11 cellular contexts compared by ENCODE assay signal in genomic region chr10:43110318-43111071, GRCh38. TPM values are rescaled to one million over a fixed set of nuclear protein-coding genes. Genes with fewer than 3 reads are reported as not detected.
A peak's percentile ranks its signal among the peaks of the same experiment; 100 is the strongest.
DNase-seq lines count a peak whose midpoint lies in the region; ATAC-seq and TF ChIP-seq lines count a peak whose summit lies in the region.
"Had no signal": no experiment of that assay in that cellular context is flagged by ENCODE, and none has a peak within 500 bp of the region (broad histone marks: within the 10 kb centered on the region; RNA-seq: fewer than 3 reads in every experiment).

No MANE protein-coding gene starts in this region.

- no peak overlapping the region for H2AFZ ChIP-seq in GM23338

- H3K27ac Mint-ChIP-seq in activated CD4-positive, alpha-beta T cell treated with anti-CD3 and anti-CD28 coated beads, Interleukin-2, amount 10 ng/mL, durations not matched to agents 24 days and 14 days = peak overlapping the region; percentile 48
- no peak overlapping the region for H3K27ac Mint-ChIP-seq in GM23338
- H3K27ac Mint-ChIP-seq: memory B cell had no signal

- H3K27me3 ChIP-seq in transverse colon (no peaks in the 10 kb centered on the region), GM23338 (ENCODE audit: insufficient read depth) (no peaks in the 10 kb centered on the region)
- H3K27me3 ChIP-seq: adrenal gland had no signal

- TF ChIP-seq POLR2A in transverse colon (IDR thresholded peaks at IDR 0.05) = no peak

- H3K9me3 Mint-ChIP-seq in activated CD4-positive, alpha-beta T cell treated with anti-CD3 and anti-CD28 coated beads, Interleukin-2, amount 10 ng/mL, durations not matched to agents 24 days and 14 days = no peaks in the 10 kb centered on the region
- no peaks in the 10 kb centered on the region for H3K9me3 Mint-ChIP-seq in GM23338
- H3K9me3 Mint-ChIP-seq: memory B cell had no signal

- intact Hi-C loops in activated CD4-positive, alpha-beta T cell treated with anti-CD3 and anti-CD28 coated beads, Interleukin-2, amount 10 ng/mL, durations not matched to agents 24 days and 14 days (cut with micrococcal nuclease) = no loop called here
- intact Hi-C loops in transverse colon (cut with DNase I; ENCODE audit: low total_unique reads) = no loop called here

- no peaks in the 10 kb centered on the region for H4K20me1 ChIP-seq in GM23338 (replicated peaks; ENCODE audit: insufficient read depth)

- no peak overlapping the region for H3K4me2 ChIP-seq in GM23338

- H3K4me3 Mint-ChIP-seq in activated CD4-positive, alpha-beta T cell treated with anti-CD3 and anti-CD28 coated beads, Interleukin-2, amount 10 ng/mL, durations not matched to agents 24 days and 14 days = no peak overlapping the region
- H3K4me3 Mint-ChIP-seq in GM23338 = no peak overlapping the region
- H3K4me3 Mint-ChIP-seq: memory B cell had no signal

- H3K36me3 ChIP-seq in transverse colon (no peaks in the 10 kb centered on the region), GM23338 (ENCODE audit: insufficient read depth) (no peaks in the 10 kb centered on the region)
- H3K36me3 ChIP-seq: adrenal gland had no signal

- no peaks in the 10 kb centered on the region for H3K9me2 ChIP-seq in GM23338 (ENCODE audit: insufficient read depth)

- H3K27ac ChIP-seq in transverse colon (no peak overlapping the region), GM23338 (ENCODE audit: low read depth) (no peak overlapping the region)
- H3K27ac ChIP-seq: adrenal gland had no signal

- no peaks in the 10 kb centered on the region for H3K27me3 Mint-ChIP-seq in activated CD4-positive, alpha-beta T cell treated with anti-CD3 and anti-CD28 coated beads, Interleukin-2, amount 10 ng/mL, durations not matched to agents 24 days and 14 days
- peaks cover 10% of the 10 kb centered on the region for H3K27me3 Mint-ChIP-seq in GM23338 (ENCODE audit: insufficient read depth, low read depth, poor library complexity)
- H3K27me3 Mint-ChIP-seq: memory B cell had no signal

- peaks cover 13% of the 10 kb centered on the region for H3K4me1 Mint-ChIP-seq in activated CD4-positive, alpha-beta T cell treated with anti-CD3 and anti-CD28 coated beads, Interleukin-2, amount 10 ng/mL, durations not matched to agents 24 days and 14 days
- no peaks in the 10 kb centered on the region for H3K4me1 Mint-ChIP-seq in GM23338

- peak; percentile 61 for ATAC-seq in HG03095 (IDR thresholded peaks at IDR 0.05; ENCODE audit: unreplicated experiment)
- ATAC-seq in GM23338 = no peak
- no peak for ATAC-seq in activated CD4-positive, CD25-positive, alpha-beta regulatory T cell treated with anti-CD3 and anti-CD28 coated beads, Interleukin-2, amount 50 U/mL, for 24 hours

- 47 to 58% methylated on average over 2 to 6 of the region's 7 CpGs for WGBS in transverse colon (ENCODE audit: low coverage in 1 of 2), 2 donors

- H3F3A ChIP-seq in GM23338 (replicated peaks; ENCODE audit: low read depth) = no peaks in the 10 kb centered on the region

- H3K79me2 ChIP-seq in GM23338 (replicated peaks; ENCODE audit: insufficient read depth) = no peaks in the 10 kb centered on the region

- in situ Hi-C loops in transverse colon (cut with MboI; ENCODE audit: low pct_ligation_motif_present in 1 of 4, low pct_unique_long_range_greater_than_20kb in 1 of 4, low sequenced_read_pairs in 3 of 4) = loop anchor here in 1 of 4 donors (25.0 kb wide), 1 partner anchor 248 kb away; no protein-coding TSS in a partner anchor

- H3K36me3 Mint-ChIP-seq in activated CD4-positive, alpha-beta T cell treated with anti-CD3 and anti-CD28 coated beads, Interleukin-2, amount 10 ng/mL, durations not matched to agents 24 days and 14 days (ENCODE audit: low read depth) = no peaks in the 10 kb centered on the region
- no peaks in the 10 kb centered on the region for H3K36me3 Mint-ChIP-seq in GM23338 (ENCODE audit: low read depth)
- H3K36me3 Mint-ChIP-seq: memory B cell had no signal

- TF ChIP-seq CTCF in transverse colon (IDR thresholded peaks at IDR 0.05) = no peak
- TF ChIP-seq CTCF in GM23338 (conservative IDR thresholded peaks at IDR 0.05; ENCODE audit: low read depth in 2 of 2) = no peak

- no peaks in the 10 kb centered on the region for H3K9me3 ChIP-seq in transverse colon
- H3K9me3 ChIP-seq: adrenal gland had no signal

- TF ChIP-seq EP300 in transverse colon (IDR thresholded peaks at IDR 0.05; ENCODE audit: low read depth) = no peak

- H3K4me1 ChIP-seq in transverse colon (peaks cover 0 to 4% (median 3%) of the 10 kb centered on the region in 4 donors), GM23338 (ENCODE audit: insufficient read depth) (no peaks in the 10 kb centered on the region)

- no peak for DNase-seq in activated CD4-positive, alpha-beta T cell treated with anti-CD3 and anti-CD28 coated beads, Interleukin-2, amount 10 ng/mL, durations not matched to agents 24 days and 14 days
- DNase-seq in activated CD4-positive, alpha-beta T cell treated with anti-CD3 and anti-CD28 coated beads for 1 hour = no peak
- DNase-seq in epidermal melanocyte (ENCODE audit: insufficient read length, low spot score) = peak; percentile 52
- peak; percentile 36 for DNase-seq in transverse colon
- no peak for DNase-seq in GM23338 (ENCODE audit: low spot score)
- DNase-seq in NCI-H1930 (lab: John Stamatoyannopoulos, UW) = no peak
- DNase-seq: SHP77 treated with DMSO at 0.1 percent for 48 hours had no signal

- H3K4me3 ChIP-seq in transverse colon (no peak overlapping the region), GM23338 (no peak overlapping the region)
- H3K4me3 ChIP-seq: adrenal gland had no signal

TF ChIP-seq in GM23338, 12 proteins besides CTCF, POLR2A, EP300 and RAD21:
- TF ChIP-seq, protein P1, sequence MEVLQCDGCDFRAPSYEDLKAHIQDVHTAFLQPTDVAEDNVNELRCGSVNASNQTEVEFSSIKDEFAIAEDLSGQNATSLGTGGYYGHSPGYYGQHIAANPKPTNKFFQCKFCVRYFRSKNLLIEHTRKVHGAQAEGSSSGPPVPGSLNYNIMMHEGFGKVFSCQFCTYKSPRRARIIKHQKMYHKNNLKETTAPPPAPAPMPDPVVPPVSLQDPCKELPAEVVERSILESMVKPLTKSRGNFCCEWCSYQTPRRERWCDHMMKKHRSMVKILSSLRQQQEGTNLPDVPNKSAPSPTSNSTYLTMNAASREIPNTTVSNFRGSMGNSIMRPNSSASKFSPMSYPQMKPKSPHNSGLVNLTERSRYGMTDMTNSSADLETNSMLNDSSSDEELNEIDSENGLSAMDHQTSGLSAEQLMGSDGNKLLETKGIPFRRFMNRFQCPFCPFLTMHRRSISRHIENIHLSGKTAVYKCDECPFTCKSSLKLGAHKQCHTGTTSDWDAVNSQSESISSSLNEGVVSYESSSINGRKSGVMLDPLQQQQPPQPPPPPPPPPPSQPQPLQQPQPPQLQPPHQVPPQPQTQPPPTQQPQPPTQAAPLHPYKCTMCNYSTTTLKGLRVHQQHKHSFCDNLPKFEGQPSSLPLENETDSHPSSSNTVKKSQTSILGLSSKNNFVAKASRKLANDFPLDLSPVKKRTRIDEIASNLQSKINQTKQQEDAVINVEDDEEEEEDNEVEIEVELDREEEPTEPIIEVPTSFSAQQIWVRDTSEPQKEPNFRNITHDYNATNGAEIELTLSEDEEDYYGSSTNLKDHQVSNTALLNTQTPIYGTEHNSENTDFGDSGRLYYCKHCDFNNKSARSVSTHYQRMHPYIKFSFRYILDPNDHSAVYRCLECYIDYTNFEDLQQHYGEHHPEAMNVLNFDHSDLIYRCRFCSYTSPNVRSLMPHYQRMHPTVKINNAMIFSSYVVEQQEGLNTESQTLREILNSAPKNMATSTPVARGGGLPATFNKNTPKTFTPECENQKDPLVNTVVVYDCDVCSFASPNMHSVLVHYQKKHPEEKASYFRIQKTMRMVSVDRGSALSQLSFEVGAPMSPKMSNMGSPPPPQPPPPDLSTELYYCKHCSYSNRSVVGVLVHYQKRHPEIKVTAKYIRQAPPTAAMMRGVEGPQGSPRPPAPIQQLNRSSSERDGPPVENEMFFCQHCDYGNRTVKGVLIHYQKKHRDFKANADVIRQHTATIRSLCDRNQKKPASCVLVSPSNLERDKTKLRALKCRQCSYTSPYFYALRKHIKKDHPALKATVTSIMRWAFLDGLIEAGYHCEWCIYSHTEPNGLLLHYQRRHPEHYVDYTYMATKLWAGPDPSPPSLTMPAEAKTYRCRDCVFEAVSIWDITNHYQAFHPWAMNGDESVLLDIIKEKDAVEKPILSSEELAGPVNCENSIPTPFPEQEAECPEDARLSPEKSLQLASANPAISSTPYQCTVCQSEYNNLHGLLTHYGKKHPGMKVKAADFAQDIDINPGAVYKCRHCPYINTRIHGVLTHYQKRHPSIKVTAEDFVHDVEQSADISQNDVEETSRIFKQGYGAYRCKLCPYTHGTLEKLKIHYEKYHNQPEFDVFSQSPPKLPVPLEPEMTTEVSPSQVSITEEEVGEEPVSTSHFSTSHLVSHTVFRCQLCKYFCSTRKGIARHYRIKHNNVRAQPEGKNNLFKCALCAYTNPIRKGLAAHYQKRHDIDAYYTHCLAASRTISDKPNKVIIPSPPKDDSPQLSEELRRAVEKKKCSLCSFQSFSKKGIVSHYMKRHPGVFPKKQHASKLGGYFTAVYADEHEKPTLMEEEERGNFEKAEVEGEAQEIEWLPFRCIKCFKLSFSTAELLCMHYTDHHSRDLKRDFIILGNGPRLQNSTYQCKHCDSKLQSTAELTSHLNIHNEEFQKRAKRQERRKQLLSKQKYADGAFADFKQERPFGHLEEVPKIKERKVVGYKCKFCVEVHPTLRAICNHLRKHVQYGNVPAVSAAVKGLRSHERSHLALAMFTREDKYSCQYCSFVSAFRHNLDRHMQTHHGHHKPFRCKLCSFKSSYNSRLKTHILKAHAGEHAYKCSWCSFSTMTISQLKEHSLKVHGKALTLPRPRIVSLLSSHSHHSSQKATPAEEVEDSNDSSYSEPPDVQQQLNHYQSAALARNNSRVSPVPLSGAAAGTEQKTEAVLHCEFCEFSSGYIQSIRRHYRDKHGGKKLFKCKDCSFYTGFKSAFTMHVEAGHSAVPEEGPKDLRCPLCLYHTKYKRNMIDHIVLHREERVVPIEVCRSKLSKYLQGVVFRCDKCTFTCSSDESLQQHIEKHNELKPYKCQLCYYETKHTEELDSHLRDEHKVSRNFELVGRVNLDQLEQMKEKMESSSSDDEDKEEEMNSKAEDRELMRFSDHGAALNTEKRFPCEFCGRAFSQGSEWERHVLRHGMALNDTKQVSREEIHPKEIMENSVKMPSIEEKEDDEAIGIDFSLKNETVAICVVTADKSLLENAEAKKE (CRISPR knock-in tag; IDR thresholded peaks at IDR 0.05) = no peak

RNA-seq across cellular contexts. Expression of gene CSGALNACT2, which starts 27.8 kb away (rescaled TPM):
- total RNA-seq in activated CD4-positive, alpha-beta T cell treated with anti-CD3 and anti-CD28 coated beads, Interleukin-2, amount 10 ng/mL, durations not matched to agents 24 days and 14 days = 24.7 and 25.9 TPM in 2 replicates
- total RNA-seq in transverse colon = 10 to 100 TPM in 2 of 4 donors, 1 to 10 TPM in 2; 4.1 to 15.5 (median 10.9) TPM
- 3.7 and 4.6 TPM in 2 replicates for total RNA-seq in GM23338 (2014; rRNA removed; shearing (Covaris generic))
- 2.4 and 3.0 TPM in 2 replicates for polyA plus RNA-seq in GM23338 (2016; fragmentation: Nextera tagmentation; extraction: Ambion mirVana)

RNA-seq across cellular contexts. Expression of gene RET, which starts 33.6 kb away (rescaled TPM):
- total RNA-seq in activated CD4-positive, alpha-beta T cell treated with anti-CD3 and anti-CD28 coated beads, Interleukin-2, amount 10 ng/mL, durations not matched to agents 24 days and 14 days = 0.12 and 0.62 TPM in 2 replicates
- total RNA-seq in transverse colon = 1 to 10 TPM in 3 of 4 donors, under 1 TPM in 1; 0.37 to 5.6 (median 1.4) TPM
- total RNA-seq in GM23338 (2014; rRNA removed; shearing (Covaris generic)) = 6.7 and 9.8 TPM in 2 replicates
- 3.8 and 5.5 TPM in 2 replicates for polyA plus RNA-seq in GM23338 (2016; fragmentation: Nextera tagmentation; extraction: Ambion mirVana)

Comparison
In these comparisons a context has a peak if more than half of its experiments do, and no peak if none do; other contexts are left out.
1. DNase-seq: peak in epidermal melanocyte (single experiment) and transverse colon (single experiment); none in activated CD4-positive, alpha-beta T cell treated with anti-CD3 and anti-CD28 coated beads, Interleukin-2, amount 10 ng/mL, durations not matched to agents 24 days and 14 days (single experiment), activated CD4-positive, alpha-beta T cell treated with anti-CD3 and anti-CD28 coated beads for 1 hour (single experiment), GM23338 (single experiment) and NCI-H1930 (0 of 2).